Comparison of ENCODE assay signal across 8 cellular contexts in the genomic region with DNA sequence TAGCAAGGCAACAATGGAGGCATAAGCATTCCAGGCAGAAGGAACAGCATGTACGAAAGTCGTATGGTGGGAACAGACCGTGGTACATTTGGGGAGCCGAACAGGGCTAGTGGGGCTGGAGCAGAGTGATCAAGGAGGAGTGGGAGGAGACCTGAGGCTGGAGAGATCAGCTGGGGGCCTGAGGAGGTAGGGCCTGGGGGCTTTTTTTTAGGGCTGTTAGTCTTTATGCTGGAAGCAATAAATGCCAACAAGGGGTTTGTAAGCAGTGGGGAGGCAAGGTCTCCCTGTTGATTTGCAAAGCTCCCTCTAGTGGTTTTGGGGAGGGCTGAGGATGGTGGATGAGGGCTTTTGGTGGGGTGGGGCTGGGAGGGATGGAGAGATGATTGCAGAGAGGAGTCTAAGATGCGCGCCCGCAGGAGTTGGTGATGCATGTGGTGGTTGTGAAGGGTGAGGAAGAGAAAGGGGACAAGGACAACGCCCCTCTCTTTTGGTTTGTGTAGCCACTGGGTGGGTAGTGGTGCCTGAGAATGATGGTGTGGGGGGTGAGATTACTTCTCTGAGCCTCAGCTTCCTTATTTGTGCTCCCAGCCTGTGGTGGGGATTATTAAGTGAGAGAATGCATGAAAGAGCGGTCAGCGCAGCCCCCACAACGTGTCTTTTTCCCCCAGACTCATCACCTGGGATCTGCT.
DNase-seq lines count a peak whose midpoint lies in the region; ATAC-seq and TF ChIP-seq lines count a peak whose summit lies in the region.

No MANE protein-coding gene starts in this region.

- ATAC-seq in activated B cell treated with CpG ODN at 0.5 μM for 24 hours (ENCODE audit: low read depth) (peak; percentile 82), upper lobe of right lung (no peak), upper lobe of left lung (ENCODE audit: low FRiP score in 2 of 2) (no peak), HG03045 (IDR thresholded peaks at IDR 0.05; ENCODE audit: unreplicated experiment) (no peak)

- peaks cover 6% of the 10 kb centered on the region for H3K4me1 Mint-ChIP-seq in activated B cell treated with CpG ODN at 0.5 μM for 24 hours

- no peaks in the 10 kb centered on the region for H3K9me3 Mint-ChIP-seq in activated B cell treated with CpG ODN at 0.5 μM for 24 hours

- H3K79me2 ChIP-seq in KMS-11 (ENCODE audit: insufficient read depth, low read depth) = no peaks in the 10 kb centered on the region

- no peak overlapping the region for H3K4me3 Mint-ChIP-seq in activated B cell treated with CpG ODN at 0.5 μM for 24 hours

- TF ChIP-seq POLR2A in upper lobe of left lung (IDR thresholded peaks at IDR 0.05) = no peak

- no peak overlapping the region for H3K9ac ChIP-seq in KMS-11

- no peaks in the 10 kb centered on the region for H3K36me3 Mint-ChIP-seq in activated B cell treated with CpG ODN at 0.5 μM for 24 hours (ENCODE audit: low read depth)

- H3K27me3 Mint-ChIP-seq in activated B cell treated with CpG ODN at 0.5 μM for 24 hours = no peaks in the 10 kb centered on the region

- H3K36me3 ChIP-seq in KMS-11 (ENCODE audit: insufficient read depth) (no peaks in the 10 kb centered on the region), upper lobe of right lung (no peaks in the 10 kb centered on the region), upper lobe of left lung (no peaks in the 10 kb centered on the region)

- H4K20me1 ChIP-seq in KMS-11 (ENCODE audit: insufficient read depth) = no peaks in the 10 kb centered on the region

- POLR2A ChIA-PET in activated B cell treated with CpG ODN at 0.5 μM for 24 hours (lab: Charles Lee) = interaction anchor here (0.6 to 2.0 kb wide), 4 partner anchors 73 to 302 kb away, joined by 3 to 15 read pairs (median 4); no protein-coding TSS in a partner anchor

- peaks cover 73% of the 10 kb centered on the region for H3K4me1 ChIP-seq in KMS-11 (ENCODE audit: low read depth, poor library complexity, severe bottlenecking)
- H3K4me1 ChIP-seq in upper lobe of right lung = peaks cover 7% of the 10 kb centered on the region
- H3K4me1 ChIP-seq in upper lobe of left lung = peaks cover 0 to 13% (median 7%) of the 10 kb centered on the region in 4 donors

- TF ChIP-seq EP300 in upper lobe of left lung (IDR thresholded peaks at IDR 0.05) = no peak

- intact Hi-C loops in activated B cell treated with CpG ODN at 0.5 μM for 24 hours (cut with micrococcal nuclease) = loop anchor here (1.0 to 10.0 kb wide), 3 partner anchors 91 to 244 kb away; no protein-coding TSS in a partner anchor
- intact Hi-C loops in upper lobe of right lung (cut with DNase I) = no loop called here

- H3K4me3 ChIP-seq in KMS-11 (IDR thresholded peaks at IDR 0.05; ENCODE audit: insufficient read depth, low read depth, low read length) (no peak overlapping the region), fibroblast of villous mesenchyme (ENCODE audit: low read depth, low read length) (no peak overlapping the region), upper lobe of right lung (no peak overlapping the region), upper lobe of left lung (no peak overlapping the region)

- TF ChIP-seq CTCF in KMS-11 (conservative IDR thresholded peaks at IDR 0.05; ENCODE audit: low read depth, low read length) = peak; percentile 62
- no peak for TF ChIP-seq CTCF in activated B cell treated with CpG ODN at 0.5 μM for 24 hours (IDR thresholded peaks at IDR 0.05)
- peak; percentile 61 for TF ChIP-seq CTCF in fibroblast of villous mesenchyme (IDR thresholded peaks at IDR 0.05; ENCODE audit: insufficient read depth, low read depth, low read length)
- peak; percentile 12 for TF ChIP-seq CTCF in upper lobe of right lung (IDR thresholded peaks at IDR 0.05)
- no peak for TF ChIP-seq CTCF in upper lobe of left lung (IDR thresholded peaks at IDR 0.05)

- H3K4me2 ChIP-seq in KMS-11 = no peak overlapping the region; the same call in 1 of the 2 replicates

- CTCF ChIA-PET in activated B cell treated with CpG ODN at 0.5 μM for 24 hours (lab: Charles Lee) = interaction anchor here (1.0 to 2.3 kb wide), 5 partner anchors 11 to 302 kb away, joined by 3 to 22 read pairs (median 7); no protein-coding TSS in a partner anchor

- H3K27me3 ChIP-seq in KMS-11 (ENCODE audit: insufficient read depth, low read depth) (no peaks in the 10 kb centered on the region), upper lobe of right lung (no peaks in the 10 kb centered on the region), upper lobe of left lung (no peaks in the 10 kb centered on the region)

- H3K27ac ChIP-seq in KMS-11 (no peak overlapping the region), upper lobe of right lung (no peak overlapping the region), upper lobe of left lung (no peak overlapping the region)

- no peak overlapping the region; the same call in 1 of the 2 replicates for H2AFZ ChIP-seq in KMS-11 (ENCODE audit: low read depth)

- no peak overlapping the region for H3K27ac Mint-ChIP-seq in activated B cell treated with CpG ODN at 0.5 μM for 24 hours

- H3K9me3 ChIP-seq in upper lobe of right lung (no peaks in the 10 kb centered on the region), upper lobe of left lung (no peaks in the 10 kb centered on the region)

- DNase-seq in GM03348 (ENCODE audit: low spot score) = peak; percentile 37
- DNase-seq in activated B cell treated with CpG ODN at 0.5 μM for 24 hours = no peak
- peak; percentile 38 for DNase-seq in fibroblast of villous mesenchyme (ENCODE audit: low read depth)
- DNase-seq in upper lobe of right lung = no peak
- no peak for DNase-seq in NCI-H1105 treated with DMSO at 0.1 percent for 48 hours (lab: John Stamatoyannopoulos, UW)
- no peak for DNase-seq in upper lobe of left lung

- 72 to 74% methylated on average over 11 of the region's 11 CpGs for WGBS in upper lobe of left lung, 2 donors

Comparison
In these comparisons a context has a peak if more than half of its experiments do, and no peak if none do; other contexts are left out.
1. DNase-seq: peak in GM03348 (single experiment) and fibroblast of villous mesenchyme (single experiment); none in activated B cell treated with CpG ODN at 0.5 μM for 24 hours (single experiment), upper lobe of right lung (single experiment), NCI-H1105 treated with DMSO at 0.1 percent for 48 hours (single experiment) and upper lobe of left lung (0 of 2).
2. CTCF ChIP-seq: peak in KMS-11 (single experiment), fibroblast of villous mesenchyme (single experiment) and upper lobe of right lung (single experiment); none in activated B cell treated with CpG ODN at 0.5 μM for 24 hours (single experiment) and upper lobe of left lung (0 of 6).